ENCODE assay signal across 23 cellular contexts in genomic region chr1:176531036-176531435, GRCh38.
DNase-seq lines count a peak whose midpoint lies in the region; ATAC-seq, FAIRE-seq and TF ChIP-seq lines count a peak whose summit lies in the region.
"Had no signal": no experiment of that assay in that cellular context is flagged by ENCODE, and none has a peak within 500 bp of the region (broad histone marks: within the 10 kb centered on the region; RNA-seq: fewer than 3 reads in every experiment).

No MANE protein-coding gene starts in this region.

- TF ChIP-seq CTCF in 22Rv1 (IDR thresholded peaks at IDR 0.05) (no peak), VCaP (conservative IDR thresholded peaks at IDR 0.05) (no peak), HepG2 (CRISPR knock-in tag; IDR thresholded peaks at IDR 0.05) (no peak), prostate gland (IDR thresholded peaks at IDR 0.05) (no peak), GM20000 (IDR thresholded peaks at IDR 0.05; ENCODE audit: extremely low read depth, missing control alignments) (no peak), mucosa of descending colon (IDR thresholded peaks at IDR 0.05) (no peak)

- in situ Hi-C loops in HepG2 (cut with HindIII; ENCODE audit: extremely low pct_ligation_motif_present, low pct_unique_long_range_greater_than_20kb) = no loop called here

- H2AFZ ChIP-seq in HepG2 (ENCODE audit: low read length) = no peak overlapping the region
- H2AFZ ChIP-seq: GM23248 had no signal

- no peak overlapping the region for H3K4me3 ChIP-seq in HepG2 (replicated peaks in 1 of 3; ENCODE audit: insufficient read depth in 1 of 3, low read depth in 2 of 3, low read length in 3 of 3)
- no peak overlapping the region for H3K4me3 ChIP-seq in prostate gland
- no peak overlapping the region for H3K4me3 ChIP-seq in mucosa of descending colon
- H3K4me3 ChIP-seq: A549, GM23248 had no signal

- DNase-seq in HepG2 (ENCODE audit: low spot score) (peak; percentile 10), prostate gland (ENCODE audit: low spot score) (peak; percentile 19), GM20000 (ENCODE audit: low spot score) (no peak), mucosa of descending colon (no peak)
- DNase-seq in activated naive CD4-positive, alpha-beta T cell treated with anti-CD3 and anti-CD28 coated beads, Interleukin-2, amount 50 U/mL, for 72 hours (ENCODE audit: low spot score in 2 of 2) = no peak
- no peak for DNase-seq in activated CD8-positive, alpha-beta memory T cell treated with anti-CD3 and anti-CD28 coated beads, Interleukin-2, amount 10 ng/mL, durations not matched to agents 7 days and 5 days
- DNase-seq: 8988T; ACHN; AML-193; Calu3; CD4-positive, alpha-beta memory T cell; COR-L47; DMS53; DMS79 treated with DMSO at 0.1 percent for 48 hours; GM23248; H7; HCEC 1CT had no signal

- H3K79me2 ChIP-seq in HepG2 (ENCODE audit: insufficient read depth, low read length) = no peaks in the 10 kb centered on the region

- FAIRE-seq in HepG2 (lab: Jason Lieb, UNC) = no peak
- FAIRE-seq: A549, G401.6, GM12892, H1 had no signal

- no peaks in the 10 kb centered on the region for H3K9me3 ChIP-seq in HepG2 (ENCODE audit: low read length)
- H3K9me3 ChIP-seq in prostate gland = no peaks in the 10 kb centered on the region
- no peaks in the 10 kb centered on the region for H3K9me3 ChIP-seq in mucosa of descending colon
- H3K9me3 ChIP-seq: A549 had no signal

- no peak overlapping the region for H3K4me3 Mint-ChIP-seq in activated CD8-positive, alpha-beta memory T cell treated with anti-CD3 and anti-CD28 coated beads, Interleukin-2, amount 10 ng/mL, durations not matched to agents 7 days and 5 days
- H3K4me3 Mint-ChIP-seq: CD4-positive, alpha-beta memory T cell had no signal

- 21% methylated on average over 2 of the region's 2 CpGs for WGBS in HepG2 (ENCODE audit: low lambda C conversion rate)
- WGBS in prostate gland = 88% methylated on average over 2 of the region's 2 CpGs

- peaks cover 11% of the 10 kb centered on the region for H3K4me1 ChIP-seq in HepG2 (ENCODE audit: insufficient read depth, low read length)
- H3K4me1 ChIP-seq in prostate gland (replicated peaks) = no peaks in the 10 kb centered on the region
- no peaks in the 10 kb centered on the region for H3K4me1 ChIP-seq in mucosa of descending colon (ENCODE audit: low read depth)
- H3K4me1 ChIP-seq: A549 had no signal

- no peaks in the 10 kb centered on the region for H4K20me1 ChIP-seq in HepG2 (ENCODE audit: insufficient read depth, low read length)

- CTCF ChIA-PET in HepG2 (lab: Yijun Ruan, JAX; ENCODE audit: low intra/inter-chr PET ratio, low total read pairs) = no interaction called here
- CTCF ChIA-PET in activated CD8-positive, alpha-beta memory T cell treated with anti-CD3 and anti-CD28 coated beads, Interleukin-2, amount 10 ng/mL, durations not matched to agents 7 days and 5 days (lab: Charles Lee) = no interaction called here

- no peaks in the 10 kb centered on the region for H3K4me1 Mint-ChIP-seq in activated CD8-positive, alpha-beta memory T cell treated with anti-CD3 and anti-CD28 coated beads, Interleukin-2, amount 10 ng/mL, durations not matched to agents 7 days and 5 days
- H3K4me1 Mint-ChIP-seq: CD4-positive, alpha-beta memory T cell had no signal

- H3K4me2 ChIP-seq in HepG2 (ENCODE audit: low read depth, low read length) = no peak overlapping the region
- H3K4me2 ChIP-seq: A549 had no signal

- no peaks in the 10 kb centered on the region for H3K36me3 ChIP-seq in HepG2 (replicated peaks in 1 of 2; ENCODE audit: control insufficient read depth in 1 of 2, insufficient read depth in 2 of 2, low read length in 2 of 2)
- no peaks in the 10 kb centered on the region for H3K36me3 ChIP-seq in prostate gland
- H3K36me3 ChIP-seq in mucosa of descending colon (ENCODE audit: low read depth) = no peaks in the 10 kb centered on the region

- no peaks in the 10 kb centered on the region for H3K27me3 Mint-ChIP-seq in activated CD8-positive, alpha-beta memory T cell treated with anti-CD3 and anti-CD28 coated beads, Interleukin-2, amount 10 ng/mL, durations not matched to agents 7 days and 5 days

- H3K36me3 Mint-ChIP-seq in activated naive CD4-positive, alpha-beta T cell treated with anti-CD3 and anti-CD28 coated beads, Interleukin-2, amount 50 U/mL, for 72 hours = peaks cover 0 to 4% of the 10 kb centered on the region in 2 donors
- H3K36me3 Mint-ChIP-seq in activated CD8-positive, alpha-beta memory T cell treated with anti-CD3 and anti-CD28 coated beads, Interleukin-2, amount 10 ng/mL, durations not matched to agents 7 days and 5 days = no peaks in the 10 kb centered on the region
- H3K36me3 Mint-ChIP-seq: CD4-positive, alpha-beta memory T cell had no signal

- no TSS peak for BruUV-seq in HepG2 (replicated peaks; lab: Mats Ljungman, UMichigan)

- TF ChIP-seq POLR2A in HepG2 (IDR thresholded peaks at IDR 0.05; ENCODE audit: insufficient read depth in 1 of 2, low read depth in 2 of 2, low read length in 2 of 2) (no peak), prostate gland (IDR thresholded peaks at IDR 0.05) (no peak)

- POLR2A ChIA-PET in HepG2 (lab: Yijun Ruan, JAX) = no interaction called here

- intact Hi-C loops in HepG2 (cut with micrococcal nuclease; ENCODE audit: unreplicated experiment) = no loop called here
- intact Hi-C loops in prostate gland (cut with DNase I) = no loop called here
- intact Hi-C loops in mucosa of descending colon (cut with DNase I, micrococcal nuclease) = no loop called here

- H3K9me3 Mint-ChIP-seq in activated naive CD4-positive, alpha-beta T cell treated with anti-CD3 and anti-CD28 coated beads, Interleukin-2, amount 50 U/mL, for 72 hours = peaks cover 13% of the 10 kb centered on the region in 2 donors
- no peaks in the 10 kb centered on the region for H3K9me3 Mint-ChIP-seq in activated CD8-positive, alpha-beta memory T cell treated with anti-CD3 and anti-CD28 coated beads, Interleukin-2, amount 10 ng/mL, durations not matched to agents 7 days and 5 days (ENCODE audit: low read depth)

- H3K27ac ChIP-seq in 22Rv1 = 0 out of 2 replicates have a peak overlapping the region, but pooled peaks have one; percentile 6
- H3K27ac ChIP-seq in VCaP = peak overlapping the region; percentile 85
- H3K27ac ChIP-seq in HepG2 (ENCODE audit: extremely low read length, insufficient read depth, low read length) = no peak overlapping the region
- H3K27ac ChIP-seq in prostate gland = no peak overlapping the region
- H3K27ac ChIP-seq: A549, GM23248 had no signal

- no peak overlapping the region for H3K27ac Mint-ChIP-seq in activated naive CD4-positive, alpha-beta T cell treated with anti-CD3 and anti-CD28 coated beads, Interleukin-2, amount 50 U/mL, for 72 hours
- H3K27ac Mint-ChIP-seq in activated CD8-positive, alpha-beta memory T cell treated with anti-CD3 and anti-CD28 coated beads, Interleukin-2, amount 10 ng/mL, durations not matched to agents 7 days and 5 days = no peak overlapping the region
- H3K27ac Mint-ChIP-seq: CD4-positive, alpha-beta memory T cell had no signal

- peak; percentile 56; the same call in 2 of the 3 replicates for ATAC-seq in HepG2
- no peak for ATAC-seq in mucosa of descending colon
- no peak for ATAC-seq in activated naive CD4-positive, alpha-beta T cell treated with anti-CD3 and anti-CD28 coated beads, Interleukin-2, amount 50 U/mL, for 72 hours
- ATAC-seq in activated CD8-positive, alpha-beta memory T cell treated with anti-CD3 and anti-CD28 coated beads, Interleukin-2, amount 10 ng/mL, durations not matched to agents 7 days and 5 days = no peak
- ATAC-seq: A549 had no signal

- TF ChIP-seq EP300 in HepG2 (IDR thresholded peaks at IDR 0.05; ENCODE audit: low read depth in 2 of 2, low read length in 2 of 2) (no peak), HepG2 (CRISPR knock-in tag; IDR thresholded peaks at IDR 0.05; ENCODE audit: borderline replicate concordance) (no peak)

- TF ChIP-seq RAD21 in HepG2 (CRISPR knock-in tag; IDR thresholded peaks at IDR 0.05) = no peak

- H3K27me3 ChIP-seq in HepG2 (ENCODE audit: control insufficient read depth in 1 of 2, insufficient read depth in 2 of 2, low read length in 2 of 2) (no peaks in the 10 kb centered on the region), prostate gland (replicated peaks; ENCODE audit: insufficient read depth) (peaks cover 2% of the 10 kb centered on the region)

- no peak overlapping the region for H3K9ac ChIP-seq in HepG2 (ENCODE audit: insufficient read depth, low read depth, low read length)
- H3K9ac ChIP-seq: GM23248 had no signal

TF ChIP-seq in HepG2, 621 proteins besides CTCF, POLR2A, EP300 and RAD21 (continues in another document):
- TF ChIP-seq PHF21A (CRISPR knock-in tag; IDR thresholded peaks at IDR 0.05) (no peak), ARID5B (CRISPR knock-in tag; IDR thresholded peaks at IDR 0.05) (peak; percentile 15; the same call in 1 of the 2 replicates)

Comparison
In these comparisons a context has a peak if more than half of its experiments do, and no peak if none do; other contexts are left out.
1. H3K27ac ChIP-seq: peak in 22Rv1 (single experiment) and VCaP (single experiment); none in HepG2 (single experiment) and prostate gland (0 of 2).
2. DNase-seq: peak in HepG2 (single experiment) and prostate gland (single experiment); none in GM20000 (single experiment), mucosa of descending colon (0 of 3), activated naive CD4-positive, alpha-beta T cell treated with anti-CD3 and anti-CD28 coated beads, Interleukin-2, amount 50 U/mL, for 72 hours (0 of 2) and activated CD8-positive, alpha-beta memory T cell treated with anti-CD3 and anti-CD28 coated beads, Interleukin-2, amount 10 ng/mL, durations not matched to agents 7 days and 5 days (single experiment).